In genomic region chr3:107810195-107811071, GRCh38 we compare ENCODE assay signal across 9 cellular contexts.
DNase-seq lines count a peak whose midpoint lies in the region; ATAC-seq and TF ChIP-seq lines count a peak whose summit lies in the region.
"Had no signal": no experiment of that assay in that cellular context is flagged by ENCODE, and none has a peak within 500 bp of the region (broad histone marks: within the 10 kb centered on the region; RNA-seq: fewer than 3 reads in every experiment).

No MANE protein-coding gene starts in this region.

- H3K4me1 ChIP-seq in mucosa of descending colon (ENCODE audit: low read depth) (no peaks in the 10 kb centered on the region), endodermal cell (ENCODE audit: control insufficient read depth, insufficient read depth, low read length) (no peaks in the 10 kb centered on the region)

- H3K9me3 ChIP-seq in mucosa of descending colon, result no peaks in the 10 kb centered on the region
- H3K9me3 ChIP-seq in endodermal cell (ENCODE audit: control insufficient read depth, low read length), result no peaks in the 10 kb centered on the region
- H3K9me3 ChIP-seq: thoracic aorta had no signal

- H3K27ac ChIP-seq in endodermal cell (ENCODE audit: low read depth, low read length), result no peak overlapping the region
- H3K27ac ChIP-seq: thoracic aorta had no signal

- H3K36me3 Mint-ChIP-seq in endodermal cell (ENCODE audit: low read depth), result peaks cover 12% of the 10 kb centered on the region
- peaks cover 0 to 3% of the 10 kb centered on the region in 2 donors for H3K36me3 Mint-ChIP-seq in activated T-cell treated with anti-CD3 and anti-CD28 coated beads, Interleukin-2, amount 50 U/mL, for 72 hours (ENCODE audit: insufficient read depth in 2 of 2)

- 90% methylated on average over 6 to 8 of the region's 8 CpGs for WGBS in endodermal cell (ENCODE audit: insufficient coverage in 1 of 2, insufficient read length in 1 of 2), 2 experiments

- no peak overlapping the region for H3K4me3 Mint-ChIP-seq in endodermal cell
- no peak overlapping the region for H3K4me3 Mint-ChIP-seq in activated T-cell treated with anti-CD3 and anti-CD28 coated beads, Interleukin-2, amount 50 U/mL, for 72 hours

- H3K4me3 ChIP-seq in mucosa of descending colon, result no peak overlapping the region
- no peak overlapping the region for H3K4me3 ChIP-seq in endodermal cell (ENCODE audit: low read length)
- H3K4me3 ChIP-seq: thoracic aorta had no signal

- no peaks in the 10 kb centered on the region for H3K27me3 Mint-ChIP-seq in endodermal cell (ENCODE audit: insufficient read depth)
- no peaks in the 10 kb centered on the region for H3K27me3 Mint-ChIP-seq in activated T-cell treated with anti-CD3 and anti-CD28 coated beads, Interleukin-2, amount 50 U/mL, for 72 hours (ENCODE audit: low read depth)

- no peaks in the 10 kb centered on the region for H3K4me1 Mint-ChIP-seq in endodermal cell
- peaks cover 12% of the 10 kb centered on the region for H3K4me1 Mint-ChIP-seq in activated T-cell treated with anti-CD3 and anti-CD28 coated beads, Interleukin-2, amount 50 U/mL, for 72 hours (ENCODE audit: low read depth)

- no peaks in the 10 kb centered on the region for H3K27me3 ChIP-seq in endodermal cell (ENCODE audit: control insufficient read depth, insufficient read depth, low read length, poor library complexity, severe bottlenecking)

- ATAC-seq in GM19025 (IDR thresholded peaks at IDR 0.05; ENCODE audit: low read depth, unreplicated experiment), result peak; percentile 53
- ATAC-seq in HG03097 (IDR thresholded peaks at IDR 0.05; ENCODE audit: low FRiP score, unreplicated experiment), result peak; percentile 42
- ATAC-seq in mucosa of descending colon, result peak; percentile 68
- ATAC-seq in activated T-cell treated with anti-CD3 and anti-CD28 coated beads, Interleukin-2, amount 50 U/mL, for 72 hours (replicated peaks in 1 of 2), result no peak
- ATAC-seq in sciatic nerve, result no peak

- H3K9ac ChIP-seq in endodermal cell (ENCODE audit: extremely low read depth, low read length, poor library complexity, severe bottlenecking), result no peak overlapping the region

- intact Hi-C loops in mucosa of descending colon (cut with DNase I, micrococcal nuclease), result no loop called here
- intact Hi-C loops in sciatic nerve (cut with DNase I), result no loop called here

- no peaks in the 10 kb centered on the region for H3K9me3 Mint-ChIP-seq in endodermal cell
- H3K9me3 Mint-ChIP-seq in activated T-cell treated with anti-CD3 and anti-CD28 coated beads, Interleukin-2, amount 50 U/mL, for 72 hours, result no peaks in the 10 kb centered on the region

- TF ChIP-seq CTCF in mucosa of descending colon (IDR thresholded peaks at IDR 0.05) (no peak), endodermal cell (conservative IDR thresholded peaks at IDR 0.05) (no peak)

- H3K36me3 ChIP-seq in mucosa of descending colon (ENCODE audit: low read depth) (no peaks in the 10 kb centered on the region), endodermal cell (ENCODE audit: control insufficient read depth, insufficient read depth, low read length) (peaks cover 13% of the 10 kb centered on the region)

- no peak overlapping the region for H3K27ac Mint-ChIP-seq in endodermal cell
- H3K27ac Mint-ChIP-seq in activated T-cell treated with anti-CD3 and anti-CD28 coated beads, Interleukin-2, amount 50 U/mL, for 72 hours, result no peak overlapping the region

- peak; percentile 15 for DNase-seq in RPMI7951 (ENCODE audit: low read depth)
- DNase-seq in mucosa of descending colon, result no peak
- DNase-seq in endodermal cell, result no peak
- DNase-seq in activated T-cell treated with anti-CD3 and anti-CD28 coated beads for 4 hours, result no peak
- DNase-seq in activated T-cell treated with anti-CD3 and anti-CD28 coated beads, Interleukin-2, amount 50 U/mL, for 72 hours, result no peak
- no peak for DNase-seq in sciatic nerve (ENCODE audit: low spot score)

Comparison
In these comparisons a context has a peak if more than half of its experiments do, and no peak if none do; other contexts are left out.
1. ATAC-seq: peak in GM19025 (single experiment), HG03097 (single experiment) and mucosa of descending colon (single experiment); none in activated T-cell treated with anti-CD3 and anti-CD28 coated beads, Interleukin-2, amount 50 U/mL, for 72 hours (0 of 2) and sciatic nerve (single experiment).